ENCODE assay signal across 9 cellular contexts in genomic region chr12:96035283-96036236, GRCh38.
A peak's percentile ranks its signal among the peaks of the same experiment; 100 is the strongest.
DNase-seq lines count a peak whose midpoint lies in the region; ATAC-seq, FAIRE-seq and TF ChIP-seq lines count a peak whose summit lies in the region.
"Had no signal": no experiment of that assay in that cellular context is flagged by ENCODE, and none has a peak within 500 bp of the region (broad histone marks: within the 10 kb centered on the region; RNA-seq: fewer than 3 reads in every experiment).

Gene LTA4H (minus strand): TSS chr12:96035587. CDS start chr12:96035519, 68 bp downstream.

- H3K9me3 Mint-ChIP-seq in central memory CD8-positive, alpha-beta T cell = no peaks in the 10 kb centered on the region

- no peak for TF ChIP-seq CTCF in AG10803 (conservative IDR thresholded peaks at IDR 0.05; ENCODE audit: low read length)

- no peak within 1 kb of the TSS for H3K4me3 Mint-ChIP-seq in central memory CD8-positive, alpha-beta T cell
- H3K4me3 Mint-ChIP-seq: activated naive CD8-positive, alpha-beta T cell had no signal

- peaks cover under 1% of the 10 kb centered on the region for H3K4me1 Mint-ChIP-seq in central memory CD8-positive, alpha-beta T cell

- ATAC-seq in GM19035 (IDR thresholded peaks at IDR 0.05; ENCODE audit: unreplicated experiment) (peak; percentile 90), HG03342 (IDR thresholded peaks at IDR 0.05; ENCODE audit: unreplicated experiment) (peak; percentile 87)
- peak; percentile 94 for ATAC-seq in central memory CD8-positive, alpha-beta T cell (replicated peaks; ENCODE audit: extremely low read depth, poor library complexity, severe bottlenecking)

- H3K27ac Mint-ChIP-seq in central memory CD8-positive, alpha-beta T cell (ENCODE audit: low read depth) = no peak within 1 kb of the TSS
- H3K27ac Mint-ChIP-seq: activated naive CD8-positive, alpha-beta T cell had no signal

- FAIRE-seq in islet of Langerhans (lab: Jason Lieb, UNC) = peak; percentile 30

- peaks cover 3% of the 10 kb centered on the region for H3K36me3 Mint-ChIP-seq in central memory CD8-positive, alpha-beta T cell (ENCODE audit: insufficient read depth)

- no peaks in the 10 kb centered on the region for H3K27me3 Mint-ChIP-seq in central memory CD8-positive, alpha-beta T cell
- H3K27me3 Mint-ChIP-seq: activated naive CD8-positive, alpha-beta T cell had no signal

- DNase-seq in AG10803 (ENCODE audit: low read depth) = peak; percentile 97
- DNase-seq in NCI-H345 treated with DMSO at 0.1 percent for 48 hours (lab: John Stamatoyannopoulos, UW; ENCODE audit: unreplicated experiment) = peak; percentile 98
- DNase-seq in activated CD4-positive, CD25-positive, alpha-beta regulatory T cell (lab: John Stamatoyannopoulos, UW) = peak; percentile 88 to 90 (median 89)
- DNase-seq in central memory CD8-positive, alpha-beta T cell (ENCODE audit: low spot score in 2 of 2) = peak; percentile 94 to 99
- peak; percentile 92 for DNase-seq in stimulated activated CD4-positive, alpha-beta T cell treated with anti-CD3 and anti-CD28 coated beads, Interleukin-12 subunit alpha, Interleukin-12 subunit beta, amount 100 ng/mL, for 4 hours

- H3K4me3 ChIP-seq in AG10803 (ENCODE audit: low read length) = peak within 1 kb of the TSS; percentile 98

Comparison
In these comparisons a context has a peak if more than half of its experiments do, and no peak if none do; other contexts are left out.
1. Peak in every context shown above with its lines: DNase-seq, ATAC-seq and H3K4me3 ChIP-seq.